12 cellular contexts compared by ENCODE assay signal in the genomic region with DNA sequence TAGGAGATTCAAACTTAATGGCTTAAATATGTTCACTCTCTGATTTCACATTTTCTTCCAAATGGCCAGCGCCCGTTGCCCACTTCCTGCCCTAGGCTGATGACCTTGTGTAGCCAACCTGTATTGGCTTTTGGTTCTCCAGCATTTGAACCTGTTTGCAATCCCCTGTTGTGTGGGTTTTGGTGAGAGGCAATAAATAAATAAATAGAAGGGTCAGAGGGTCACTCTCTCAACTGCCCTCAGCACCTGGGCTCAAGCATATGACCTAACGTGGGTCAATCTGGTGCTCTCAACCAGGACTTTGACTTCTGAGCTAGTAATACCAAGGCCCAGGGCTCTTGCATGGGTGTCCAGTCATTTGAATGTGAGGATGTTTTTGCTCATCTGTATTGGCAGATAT. TPM values are rescaled to one million over a fixed set of nuclear protein-coding genes. Genes with fewer than 3 reads are reported as not detected.
DNase-seq lines count a peak whose midpoint lies in the region; ATAC-seq and TF ChIP-seq lines count a peak whose summit lies in the region.
"Had no signal": no experiment of that assay in that cellular context is flagged by ENCODE, and none has a peak within 500 bp of the region (broad histone marks: within the 10 kb centered on the region; RNA-seq: fewer than 3 reads in every experiment).

No MANE protein-coding gene starts in this region.

- CTCF ChIA-PET in activated CD8-positive, alpha-beta T cell treated with anti-CD3 and anti-CD28 coated beads for 36 hours (lab: Charles Lee), result interaction anchor here (0.8 to 8.2 kb wide), 8 partner anchors 22 to 355 kb away, joined by 3 to 68 read pairs (median 4); no protein-coding TSS in a partner anchor

- TF ChIP-seq POLR2A in heart left ventricle (IDR thresholded peaks at IDR 0.05), result no peak
- TF ChIP-seq POLR2A in upper lobe of left lung (IDR thresholded peaks at IDR 0.05), result no peak

- peak; percentile 60 to 71 for TF ChIP-seq RAD21 in liver (IDR thresholded peaks at IDR 0.05)

- no peak for TF ChIP-seq EP300 in upper lobe of left lung (IDR thresholded peaks at IDR 0.05)

- H3K36me3 ChIP-seq in left ventricle myocardium inferior (peaks cover 16% of the 10 kb centered on the region), heart left ventricle (peaks cover 0 to 21% (median 19%) of the 10 kb centered on the region in 9 donors), liver (ENCODE audit: control insufficient read depth in 4 of 4, insufficient read depth in 3 of 4, low read depth in 1 of 4, low read length in 3 of 4) (peaks cover 6 to 13% (median 11%) of the 10 kb centered on the region in 4 donors), upper lobe of left lung (peaks cover 10 to 18% (median 12%) of the 10 kb centered on the region in 4 donors), colonic mucosa (peaks cover 9% of the 10 kb centered on the region)

- H3K4me1 Mint-ChIP-seq in activated CD8-positive, alpha-beta T cell treated with anti-CD3 and anti-CD28 coated beads for 36 hours (ENCODE audit: low read depth), result peaks cover 65% of the 10 kb centered on the region

- no peaks in the 10 kb centered on the region for H3K9me3 Mint-ChIP-seq in activated CD8-positive, alpha-beta T cell treated with anti-CD3 and anti-CD28 coated beads for 36 hours

- TF ChIP-seq CTCF in left ventricle myocardium inferior (IDR thresholded peaks at IDR 0.05; ENCODE audit: borderline replicate concordance) (no peak), heart left ventricle (IDR thresholded peaks at IDR 0.05) (no peak), liver (IDR thresholded peaks at IDR 0.05; ENCODE audit: low read depth, low read length, missing input control) (no peak), upper lobe of left lung (IDR thresholded peaks at IDR 0.05) (no peak), colonic mucosa (IDR thresholded peaks at IDR 0.05) (no peak)
- no peak for TF ChIP-seq CTCF in activated CD8-positive, alpha-beta T cell treated with anti-CD3 and anti-CD28 coated beads for 36 hours (IDR thresholded peaks at IDR 0.05)

- H3K27ac ChIP-seq in left ventricle myocardium inferior (replicated peaks), result peak overlapping the region; percentile 92
- peak overlapping the region in 5 of 12 donors; percentile 5 to 98 (median 96) for H3K27ac ChIP-seq in heart left ventricle
- peak overlapping the region; percentile 82 to 99 for H3K27ac ChIP-seq in liver (ENCODE audit: low read depth in 1 of 2, low read length in 2 of 2)
- H3K27ac ChIP-seq in upper lobe of left lung, result peak overlapping the region in 3 of 4 donors; percentile 95 to 97 (median 96)
- H3K27ac ChIP-seq in colonic mucosa, result no peak overlapping the region

- H3K9me3 ChIP-seq in left ventricle myocardium inferior (replicated peaks) (no peaks in the 10 kb centered on the region), heart left ventricle (no peaks in the 10 kb centered on the region), liver (ENCODE audit: control insufficient read depth in 4 of 4, low read length in 3 of 4) (no peaks in the 10 kb centered on the region), upper lobe of left lung (no peaks in the 10 kb centered on the region), colonic mucosa (no peaks in the 10 kb centered on the region)
- H3K9me3 ChIP-seq: MG63 had no signal

- no peak overlapping the region for H3K4me3 ChIP-seq in left ventricle myocardium inferior
- no peak overlapping the region for H3K4me3 ChIP-seq in heart left ventricle
- H3K4me3 ChIP-seq in liver (ENCODE audit: low read depth in 1 of 3, low read length in 3 of 3), result no peak overlapping the region
- H3K4me3 ChIP-seq in upper lobe of left lung, result no peak overlapping the region
- H3K4me3 ChIP-seq in colonic mucosa, result no peak overlapping the region
- H3K4me3 ChIP-seq: MG63 had no signal

- H3K4me1 ChIP-seq in left ventricle myocardium inferior, result peaks cover 63% of the 10 kb centered on the region
- peaks cover 4 to 52% (median 36%) of the 10 kb centered on the region in 12 donors for H3K4me1 ChIP-seq in heart left ventricle
- peaks cover 11 to 41% (median 35%) of the 10 kb centered on the region in 4 donors for H3K4me1 ChIP-seq in liver (ENCODE audit: control insufficient read depth in 4 of 4, insufficient read depth in 4 of 4, low read length in 3 of 4)
- peaks cover 24 to 43% (median 29%) of the 10 kb centered on the region in 4 donors for H3K4me1 ChIP-seq in upper lobe of left lung
- H3K4me1 ChIP-seq in colonic mucosa, result peaks cover 7% of the 10 kb centered on the region

- WGBS in heart left ventricle, 4 donors, result 69 to 80% (median 73%) methylated on average over 3 of the region's 3 CpGs
- WGBS in liver, result 26% methylated on average over 3 of the region's 3 CpGs
- WGBS in upper lobe of left lung, 2 donors, result 75 to 87% methylated on average over 3 of the region's 3 CpGs

- H3K27ac Mint-ChIP-seq in activated CD8-positive, alpha-beta T cell treated with anti-CD3 and anti-CD28 coated beads for 36 hours, result no peak overlapping the region

- POLR2A ChIA-PET in activated CD8-positive, alpha-beta T cell treated with anti-CD3 and anti-CD28 coated beads for 36 hours (lab: Charles Lee), result interaction anchor here (1.0 to 1.7 kb wide), 4 partner anchors 7 to 231 kb away, joined by 3 to 9 read pairs (median 4); no protein-coding TSS in a partner anchor

- intact Hi-C loops in left ventricle myocardium inferior (cut with micrococcal nuclease), result loop anchor here (10.0 kb wide), 3 partner anchors 64 to 234 kb away; a partner anchor contains a TSS
- intact Hi-C loops in heart left ventricle (cut with DNase I), result loop anchor here in 6 of 10 donors (5.0 to 10.0 kb wide), 8 partner anchors 37 to 1244 kb away; a partner anchor contains a TSS
- intact Hi-C loops in activated CD8-positive, alpha-beta T cell treated with anti-CD3 and anti-CD28 coated beads for 36 hours (cut with micrococcal nuclease), result no loop called here
- intact Hi-C loops in colonic mucosa (cut with DNase I), result no loop called here

- ATAC-seq in heart left ventricle (no peak), upper lobe of left lung (ENCODE audit: low FRiP score in 2 of 2) (no peak)
- no peak for ATAC-seq in activated CD8-positive, alpha-beta T cell treated with anti-CD3 and anti-CD28 coated beads for 36 hours
- ATAC-seq: HCT116 had no signal

- H3K4me3 Mint-ChIP-seq in activated CD8-positive, alpha-beta T cell treated with anti-CD3 and anti-CD28 coated beads for 36 hours, result peak overlapping the region; percentile 99

- H3K27me3 ChIP-seq in left ventricle myocardium inferior (ENCODE audit: low read depth), result no peaks in the 10 kb centered on the region
- no peaks in the 10 kb centered on the region for H3K27me3 ChIP-seq in heart left ventricle
- H3K27me3 ChIP-seq in liver (ENCODE audit: control insufficient read depth in 4 of 4, insufficient read depth in 4 of 4, low read length in 3 of 4), result no peaks in the 10 kb centered on the region
- H3K27me3 ChIP-seq in upper lobe of left lung, result no peaks in the 10 kb centered on the region
- no peaks in the 10 kb centered on the region for H3K27me3 ChIP-seq in colonic mucosa
- H3K27me3 ChIP-seq: MG63 had no signal

- peaks cover 30% of the 10 kb centered on the region for H3K36me3 Mint-ChIP-seq in activated CD8-positive, alpha-beta T cell treated with anti-CD3 and anti-CD28 coated beads for 36 hours (ENCODE audit: low read depth)

- no peaks in the 10 kb centered on the region for H3K27me3 Mint-ChIP-seq in activated CD8-positive, alpha-beta T cell treated with anti-CD3 and anti-CD28 coated beads for 36 hours

- no peak for DNase-seq in left ventricle myocardium inferior
- no peak for DNase-seq in heart left ventricle
- no peak for DNase-seq in activated CD8-positive, alpha-beta T cell treated with anti-CD3 and anti-CD28 coated beads for 36 hours
- DNase-seq in upper lobe of left lung, result no peak
- no peak for DNase-seq in iPS-NIHi7 (ENCODE audit: extremely low spot score)
- DNase-seq in colonic mucosa, result no peak
- DNase-seq in activated gamma-delta T cell (lab: John Stamatoyannopoulos, UW), result no peak
- DNase-seq: MG63, SHP77 treated with DMSO at 0.1 percent for 48 hours, trophoblast cell had no signal

- H3K9ac ChIP-seq in liver (ENCODE audit: low read depth in 1 of 2, low read length in 2 of 2) (peak overlapping the region in 1 of 2 donors; percentile 72), colonic mucosa (ENCODE audit: low read depth in 2 of 2, low read length in 2 of 2) (no peak overlapping the region)

TF ChIP-seq in liver, 16 proteins besides CTCF, POLR2A, EP300 and RAD21 (continues in another document):
- TF ChIP-seq, protein P1, sequence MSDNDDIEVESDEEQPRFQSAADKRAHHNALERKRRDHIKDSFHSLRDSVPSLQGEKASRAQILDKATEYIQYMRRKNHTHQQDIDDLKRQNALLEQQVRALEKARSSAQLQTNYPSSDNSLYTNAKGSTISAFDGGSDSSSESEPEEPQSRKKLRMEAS (IDR thresholded peaks at IDR 0.05), result peak; percentile 83
- TF ChIP-seq, protein P2, sequence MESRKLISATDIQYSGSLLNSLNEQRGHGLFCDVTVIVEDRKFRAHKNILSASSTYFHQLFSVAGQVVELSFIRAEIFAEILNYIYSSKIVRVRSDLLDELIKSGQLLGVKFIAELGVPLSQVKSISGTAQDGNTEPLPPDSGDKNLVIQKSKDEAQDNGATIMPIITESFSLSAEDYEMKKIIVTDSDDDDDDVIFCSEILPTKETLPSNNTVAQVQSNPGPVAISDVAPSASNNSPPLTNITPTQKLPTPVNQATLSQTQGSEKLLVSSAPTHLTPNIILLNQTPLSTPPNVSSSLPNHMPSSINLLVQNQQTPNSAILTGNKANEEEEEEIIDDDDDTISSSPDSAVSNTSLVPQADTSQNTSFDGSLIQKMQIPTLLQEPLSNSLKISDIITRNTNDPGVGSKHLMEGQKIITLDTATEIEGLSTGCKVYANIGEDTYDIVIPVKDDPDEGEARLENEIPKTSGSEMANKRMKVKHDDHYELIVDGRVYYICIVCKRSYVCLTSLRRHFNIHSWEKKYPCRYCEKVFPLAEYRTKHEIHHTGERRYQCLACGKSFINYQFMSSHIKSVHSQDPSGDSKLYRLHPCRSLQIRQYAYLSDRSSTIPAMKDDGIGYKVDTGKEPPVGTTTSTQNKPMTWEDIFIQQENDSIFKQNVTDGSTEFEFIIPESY (IDR thresholded peaks at IDR 0.05), result peak; percentile 88
- peak; percentile 69 for TF ChIP-seq FOXA1 (IDR thresholded peaks at IDR 0.05)
- peak; percentile 98 to 99 for TF ChIP-seq RXRA (IDR thresholded peaks at IDR 0.05)
- TF ChIP-seq NR2F2 (IDR thresholded peaks at IDR 0.05), result peak; percentile 96

RNA-seq across cellular contexts. Expression of a gene that starts 1.8 kb away (rescaled TPM):
- total RNA-seq in left ventricle myocardium inferior (240 TPM), heart left ventricle (100 to 1,000 TPM; 189 to 446 (median 218) TPM), liver (10 to 100 TPM; 67.2 to 84.9 TPM), upper lobe of left lung (100 to 1,000 TPM in 5 of 6 donors, 10 to 100 TPM in 1; 55.5 to 342 (median 191) TPM), colonic mucosa (100 to 1,000 TPM; 163 to 167 TPM)
- polyA plus RNA-seq in heart left ventricle (100 to 1,000 TPM; 379 to 702 TPM), liver (100 to 1,000 TPM; 146 to 357 TPM)
- total RNA-seq in activated CD8-positive, alpha-beta T cell treated with anti-CD3 and anti-CD28 coated beads for 36 hours, result 100 to 1,000 TPM; 147 to 152 TPM

Comparison
In these comparisons a context has a peak if more than half of its experiments do, and no peak if none do; other contexts are left out.
1. intact Hi-C loops: an anchor here in left ventricle myocardium inferior (10.0 kb wide) and heart left ventricle (5.0 to 10.0 kb wide); none called in activated CD8-positive, alpha-beta T cell treated with anti-CD3 and anti-CD28 coated beads for 36 hours and colonic mucosa.